In the genomic region with DNA sequence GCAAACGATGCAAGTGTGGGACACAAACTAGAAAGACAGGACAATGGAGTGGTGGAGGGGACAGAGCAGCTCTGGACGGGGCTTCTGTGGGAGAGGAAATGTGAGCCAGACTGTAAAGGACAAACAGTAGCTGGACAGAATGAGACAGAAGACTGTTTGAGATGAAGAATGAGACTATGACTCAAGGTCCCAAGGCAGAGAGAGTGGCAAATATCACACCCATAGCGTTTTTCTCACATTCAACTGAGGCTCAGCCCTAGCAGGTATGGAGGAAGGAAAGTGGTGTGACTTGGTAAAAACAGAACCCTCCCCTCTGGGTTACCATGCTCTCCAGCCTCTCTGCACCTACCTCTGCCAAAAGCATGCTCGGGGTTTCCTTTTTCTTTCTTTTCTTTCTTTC, we compare ENCODE assay signal across 14 cellular contexts.
DNase-seq lines count a peak whose midpoint lies in the region; ATAC-seq, FAIRE-seq and TF ChIP-seq lines count a peak whose summit lies in the region.
"Had no signal": no experiment of that assay in that cellular context is flagged by ENCODE, and none has a peak within 500 bp of the region (broad histone marks: within the 10 kb centered on the region; RNA-seq: fewer than 3 reads in every experiment).

No MANE protein-coding gene starts in this region.

- FAIRE-seq in HTR-8/SVneo (lab: Jason Lieb, UNC), result no peak

- H3K36me3 ChIP-seq in muscle layer of duodenum (ENCODE audit: control insufficient read depth in 1 of 2, insufficient read depth in 2 of 2, low read length in 2 of 2) (no peaks in the 10 kb centered on the region), stomach smooth muscle (ENCODE audit: control insufficient read depth in 2 of 2, insufficient read depth in 2 of 2, low read length in 2 of 2) (no peaks in the 10 kb centered on the region)
- H3K36me3 ChIP-seq: adrenal gland, neural progenitor cell had no signal

- in situ Hi-C loops in SK-MEL-5 (cut with HindIII; ENCODE audit: low pct_unique_long_range_greater_than_20kb, low sequenced_read_pairs), result no loop called here

- CTCF ChIA-PET in RWPE1 (lab: Yijun Ruan, JAX), result no interaction called here

- POLR2A ChIA-PET in RWPE1 (lab: Yijun Ruan, JAX; ENCODE audit: low non-redundant PET), result no interaction called here

- H3K4me1 ChIP-seq in muscle layer of duodenum (ENCODE audit: control insufficient read depth in 1 of 2, insufficient read depth in 2 of 2, low read length in 2 of 2) (peaks cover 11 to 63% of the 10 kb centered on the region in 2 donors), stomach smooth muscle (ENCODE audit: control insufficient read depth, insufficient read depth, low read length) (peaks cover 67% of the 10 kb centered on the region)

- peak overlapping the region; percentile 57 to 58 for H3K9ac ChIP-seq in stomach smooth muscle (ENCODE audit: low read length in 2 of 2)
- H3K9ac ChIP-seq: neural progenitor cell had no signal

- H3K9me3 ChIP-seq in muscle layer of duodenum (ENCODE audit: control insufficient read depth in 1 of 2, low read length in 2 of 2), result no peaks in the 10 kb centered on the region
- H3K9me3 ChIP-seq in stomach smooth muscle (ENCODE audit: control insufficient read depth in 2 of 2, low read length in 2 of 2), result no peaks in the 10 kb centered on the region
- H3K9me3 ChIP-seq: adrenal gland, Caco-2 had no signal

- H3K27me3 ChIP-seq in muscle layer of duodenum (ENCODE audit: low read depth, low read length) (no peaks in the 10 kb centered on the region), stomach smooth muscle (ENCODE audit: control insufficient read depth in 1 of 2, insufficient read depth in 2 of 2, low read length in 2 of 2) (no peaks in the 10 kb centered on the region)
- H3K27me3 ChIP-seq: adrenal gland, neural progenitor cell had no signal

- no peak for TF ChIP-seq CTCF in RWPE1 (conservative IDR thresholded peaks at IDR 0.05; ENCODE audit: low read depth)

- peak; percentile 55 for ATAC-seq in esophagus mucosa

- peak; percentile 21 for DNase-seq in SK-MEL-5 (ENCODE audit: low read depth, low spot score)
- DNase-seq in NCI-H748 treated with DMSO at 0.1 percent for 48 hours (lab: John Stamatoyannopoulos, UW), result no peak
- no peak for DNase-seq in activated gamma-delta T cell treated with Interleukin-2 at 50 U/mL for 16 hours
- no peak for DNase-seq in HTR-8/SVneo (ENCODE audit: insufficient read length, low spot score)
- no peak for DNase-seq in RWPE1 (ENCODE audit: low spot score)
- DNase-seq: activated CD8-positive, alpha-beta memory T cell treated with anti-CD3 and anti-CD28 coated beads for 24 hours; adrenal gland; Caco-2; GDM1; RPMI8226 had no signal

- no peak overlapping the region for H3K4me3 ChIP-seq in muscle layer of duodenum (ENCODE audit: low read depth in 1 of 2, low read length in 2 of 2)
- peak overlapping the region; percentile 4 to 59 for H3K4me3 ChIP-seq in stomach smooth muscle (ENCODE audit: low read length in 2 of 2)
- H3K4me3 ChIP-seq: adrenal gland, neural progenitor cell had no signal

- H3K27ac ChIP-seq in muscle layer of duodenum (ENCODE audit: low read length), result peak overlapping the region; percentile 73
- H3K27ac ChIP-seq in stomach smooth muscle (ENCODE audit: low read length), result peak overlapping the region; percentile 91
- no peak overlapping the region for H3K27ac ChIP-seq in RWPE1
- H3K27ac ChIP-seq: neural progenitor cell had no signal

Comparison
In these comparisons a context has a peak if more than half of its experiments do, and no peak if none do; other contexts are left out.
1. H3K4me3 ChIP-seq: peak in stomach smooth muscle (2 of 2); none in muscle layer of duodenum (0 of 2).